Comparison of ENCODE assay signal across 17 cellular contexts in genomic region chr6:33685411-33686224, GRCh38.
"Had no signal": no experiment of that assay in that cellular context is flagged by ENCODE, and none has a peak within 500 bp of the region (broad histone marks: within the 10 kb centered on the region; RNA-seq: fewer than 3 reads in every experiment).

No MANE protein-coding gene starts in this region.

- H3K9me3 ChIP-seq: adrenal gland, esophagus muscularis mucosa, sigmoid colon, thyroid gland had no signal

- H3K9me3 Mint-ChIP-seq: nephron, T-cell had no signal

- H3K4me1 ChIP-seq: sigmoid colon, thyroid gland had no signal

- H3K79me2 ChIP-seq: hepatocyte had no signal

- H3K4me2 ChIP-seq: hepatocyte had no signal

- H3K27ac ChIP-seq: adrenal gland, cardiac muscle cell, dorsolateral prefrontal cortex, esophagus muscularis mucosa, hepatocyte, sigmoid colon, thyroid gland, VCaP had no signal

- H3K4me3 ChIP-seq: adrenal gland, cardiac muscle cell, dorsolateral prefrontal cortex, esophagus muscularis mucosa, hepatocyte, sigmoid colon, thyroid gland had no signal

- H3K4me3 Mint-ChIP-seq: nephron, T-cell had no signal

- ATAC-seq: T-cell had no signal

- DNase-seq: activated CD4-positive, alpha-beta T cell treated with anti-CD3 and anti-CD28 coated beads for 1 hour; activated CD4-positive, alpha-beta T cell treated with anti-CD3 and anti-CD28 coated beads, Interleukin-2, amount 50 U/mL, for 48 hours; activated T-cell treated with anti-CD3 and anti-CD28 coated beads, Interleukin-2, amount 50 U/mL, for 48 hours; adrenal gland; dorsolateral prefrontal cortex; islet precursor cell; sigmoid colon; stimulated activated CD4-positive, alpha-beta T cell treated with anti-CD3 and anti-CD28 coated beads, Interleukin-1b, Interleukin-23, amount 100 ng/mL, for 48 hours; T-cell; T1000; thyroid gland had no signal

- FAIRE-seq: endometrium had no signal

- H3K36me3 ChIP-seq: cardiac muscle cell had no signal

- H3K4me1 Mint-ChIP-seq: nephron had no signal

- H2AFZ ChIP-seq: hepatocyte had no signal

- H3K27me3 ChIP-seq: adrenal gland, cardiac muscle cell, dorsolateral prefrontal cortex, hepatocyte, sigmoid colon, thyroid gland had no signal

- H3K27me3 Mint-ChIP-seq: T-cell had no signal

- H3K27ac Mint-ChIP-seq: nephron had no signal
